1 cellular context compared by ENCODE assay signal in genomic region chr2:33782395-33783239, GRCh38.
TF ChIP-seq lines count a peak whose summit lies in the region.

No MANE protein-coding gene starts in this region.

TF ChIP-seq in GM23338, 12 proteins besides CTCF, POLR2A, EP300 and RAD21 (continued from another document):
- TF ChIP-seq REST (IDR thresholded peaks at IDR 0.05; ENCODE audit: unreplicated experiment) (no peak), NANOG (IDR thresholded peaks at IDR 0.05; ENCODE audit: borderline replicate concordance) (no peak), CREB1 (CRISPR knock-in tag; IDR thresholded peaks at IDR 0.05; ENCODE audit: low read depth) (no peak), ZNF331 (CRISPR knock-in tag; IDR thresholded peaks at IDR 0.05; ENCODE audit: low read depth) (no peak)
